In genomic region chr6:18216411-18216810, GRCh38 we compare ENCODE assay signal across 15 cellular contexts. TPM values are rescaled to one million over a fixed set of nuclear protein-coding genes. Genes with fewer than 3 reads are reported as not detected.
A peak's percentile ranks its signal among the peaks of the same experiment; 100 is the strongest.
DNase-seq lines count a peak whose midpoint lies in the region; ATAC-seq and TF ChIP-seq lines count a peak whose summit lies in the region.
"Had no signal": no experiment of that assay in that cellular context is flagged by ENCODE, and none has a peak within 500 bp of the region (broad histone marks: within the 10 kb centered on the region; RNA-seq: fewer than 3 reads in every experiment).

No MANE protein-coding gene starts in this region.

- no peak overlapping the region for H3K4me3 ChIP-seq in epithelial cell of esophagus (ENCODE audit: low read length)
- H3K4me3 ChIP-seq: thoracic aorta had no signal

- in situ Hi-C loops in GM13977 (cut with MboI; ENCODE audit: low pct_unique_long_range_greater_than_20kb, low sequenced_read_pairs, unreplicated experiment) = no loop called here

- TF ChIP-seq CTCF in epithelial cell of esophagus (IDR thresholded peaks at IDR 0.05; ENCODE audit: insufficient read depth, low read depth, low read length, missing control alignments) = no peak
- no peak for TF ChIP-seq CTCF in GM13977 (IDR thresholded peaks at IDR 0.05; ENCODE audit: extremely low read depth, insufficient read depth, missing control alignments)

- ATAC-seq in GM18858 (IDR thresholded peaks at IDR 0.05; ENCODE audit: unreplicated experiment) = peak; percentile 35
- ATAC-seq: activated CD8-positive, alpha-beta T cell treated with anti-CD3 and anti-CD28 coated beads for 36 hours; activated naive CD4-positive, alpha-beta T cell treated with anti-CD3 and anti-CD28 coated beads, Interleukin-2, amount 50 U/mL, for 72 hours had no signal

- DNase-seq in M059J (ENCODE audit: low read depth) = peak; percentile 98
- peak; percentile 55 for DNase-seq in epithelial cell of esophagus (ENCODE audit: low read depth)
- DNase-seq in stromal cell of bone marrow (ENCODE audit: low read depth) = peak; percentile 17
- no peak for DNase-seq in nucleus accumbens (lab: John Stamatoyannopoulos, UW)
- DNase-seq in GM13977 (ENCODE audit: low spot score) = no peak
- DNase-seq in HUDEP-2 (lab: John Stamatoyannopoulos, UW; ENCODE audit: unreplicated experiment in 76 of 76) = no peak
- DNase-seq: activated CD8-positive, alpha-beta T cell treated with anti-CD3 and anti-CD28 coated beads for 36 hours; endodermal cell; HCEC 1CT; NCI-H1105 treated with DMSO at 0.1 percent for 48 hours; stimulated activated CD4-positive, alpha-beta T cell treated with anti-CD3 and anti-CD28 coated beads, Interleukin-4, amount 100 ng/mL, for 24 hours; T-helper 2 cell had no signal

RNA-seq across cellular contexts. Expression of gene DEK, which starts 47.9 kb away (rescaled TPM):
- 326 and 338 TPM in 2 replicates for total RNA-seq in M059J (2014; rRNA removed; shearing (Covaris generic))

Comparison
In these comparisons a context has a peak if more than half of its experiments do, and no peak if none do; other contexts are left out.
1. DNase-seq: peak in M059J (single experiment), epithelial cell of esophagus (single experiment) and stromal cell of bone marrow (single experiment); none in nucleus accumbens (0 of 56), GM13977 (single experiment) and HUDEP-2 (0 of 76).